Comparison of ENCODE assay signal across 13 cellular contexts in the genomic region with DNA sequence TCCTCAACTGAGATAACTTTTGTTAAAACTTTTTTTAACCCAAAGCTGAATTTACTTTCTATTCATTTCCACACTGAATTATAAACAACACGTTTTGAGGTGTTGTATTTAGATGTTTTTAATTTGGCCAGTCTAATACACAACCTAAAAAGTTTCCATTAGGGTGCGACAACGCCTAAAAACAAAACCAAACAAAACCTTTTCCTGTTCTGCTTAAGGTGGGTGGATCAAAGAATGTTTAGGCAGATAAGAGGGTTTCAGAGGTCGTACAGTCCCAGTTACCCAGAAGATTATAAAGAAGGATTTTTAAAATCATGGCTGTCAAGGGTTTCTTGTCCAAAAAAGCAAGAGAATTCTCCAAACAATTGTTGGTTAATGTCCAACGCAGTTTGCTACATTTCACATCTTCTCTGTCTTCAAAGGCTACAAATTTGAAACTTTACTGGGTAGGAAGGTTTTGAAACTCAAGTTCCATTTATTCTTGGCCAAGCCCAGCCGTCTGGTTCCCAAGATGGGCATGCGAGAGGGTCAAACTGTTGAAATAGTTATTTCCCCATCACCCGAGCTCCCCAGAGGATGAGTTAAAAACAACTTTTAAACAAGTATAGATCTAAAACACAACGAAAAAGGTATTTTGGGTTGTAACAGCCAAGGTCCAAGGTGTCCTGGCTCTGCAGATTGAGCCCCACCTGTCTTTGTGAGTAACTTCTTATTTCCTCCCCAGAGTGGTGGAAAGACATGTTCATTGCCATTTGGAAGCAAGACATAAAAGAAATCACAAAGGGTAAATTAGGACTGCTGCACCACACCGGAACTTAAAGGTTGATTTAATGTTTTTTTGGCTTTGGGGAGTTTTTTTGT.
A peak's percentile ranks its signal among the peaks of the same experiment; 100 is the strongest.
DNase-seq lines count a peak whose midpoint lies in the region; ATAC-seq and TF ChIP-seq lines count a peak whose summit lies in the region.
"Had no signal": no experiment of that assay in that cellular context is flagged by ENCODE, and none has a peak within 500 bp of the region (broad histone marks: within the 10 kb centered on the region; RNA-seq: fewer than 3 reads in every experiment).

No MANE protein-coding gene starts in this region.

- peak; percentile 31 for DNase-seq in GM06990 (ENCODE audit: extremely low read depth, insufficient read length)
- DNase-seq in activated naive CD8-positive, alpha-beta T cell treated with anti-CD3 and anti-CD28 coated beads, Interleukin-2, amount 10 ng/mL, durations not matched to agents 7 days and 5 days = no peak
- no peak for DNase-seq in GM19238 (ENCODE audit: insufficient read length, low spot score)
- no peak for DNase-seq in dermis blood vessel endothelial cell
- DNase-seq in vagina (ENCODE audit: extremely low spot score in 2 of 2) = no peak
- DNase-seq: adrenal gland, NCI-H1092, SHP77 treated with DMSO at 0.1 percent for 48 hours had no signal

- peaks cover 3% of the 10 kb centered on the region for H3K36me3 Mint-ChIP-seq in IgD-negative memory B cell
- peaks cover 6% of the 10 kb centered on the region for H3K36me3 Mint-ChIP-seq in activated naive CD8-positive, alpha-beta T cell treated with anti-CD3 and anti-CD28 coated beads, Interleukin-2, amount 10 ng/mL, durations not matched to agents 7 days and 5 days
- H3K36me3 Mint-ChIP-seq: mesothelial cell of epicardium had no signal

- TF ChIP-seq POLR2A in vagina (IDR thresholded peaks at IDR 0.05) = no peak

- no peak overlapping the region for H3K27ac ChIP-seq in vagina
- H3K27ac ChIP-seq: adrenal gland had no signal

- POLR2A ChIA-PET in activated naive CD8-positive, alpha-beta T cell treated with anti-CD3 and anti-CD28 coated beads, Interleukin-2, amount 10 ng/mL, durations not matched to agents 7 days and 5 days (lab: Charles Lee) = no interaction called here

- peak overlapping the region; percentile 93 to 95 (median 94) for H3K27ac Mint-ChIP-seq in IgD-negative memory B cell
- no peak overlapping the region for H3K27ac Mint-ChIP-seq in activated naive CD8-positive, alpha-beta T cell treated with anti-CD3 and anti-CD28 coated beads, Interleukin-2, amount 10 ng/mL, durations not matched to agents 7 days and 5 days
- H3K27ac Mint-ChIP-seq: dendritic cell treated with granulocyte-macrophage colony-stimulating factor and Interleukin-4, amounts not matched to agents 40 ng/mL and 50 ng/mL, for 4 days; mesothelial cell of epicardium had no signal

- peaks cover 0 to 4% (median 2%) of the 10 kb centered on the region in 3 donors for H3K9me3 Mint-ChIP-seq in IgD-negative memory B cell
- H3K9me3 Mint-ChIP-seq in activated naive CD8-positive, alpha-beta T cell treated with anti-CD3 and anti-CD28 coated beads, Interleukin-2, amount 10 ng/mL, durations not matched to agents 7 days and 5 days = no peaks in the 10 kb centered on the region
- H3K9me3 Mint-ChIP-seq: dendritic cell treated with granulocyte-macrophage colony-stimulating factor and Interleukin-4, amounts not matched to agents 40 ng/mL and 50 ng/mL, for 4 days; mesothelial cell of epicardium had no signal

- H3K27me3 ChIP-seq in GM06990 (replicated peaks; ENCODE audit: control insufficient read depth, insufficient read depth, low read length) = peaks cover 5% of the 10 kb centered on the region
- no peaks in the 10 kb centered on the region for H3K27me3 ChIP-seq in vagina
- H3K27me3 ChIP-seq: adrenal gland had no signal

- no peaks in the 10 kb centered on the region for H3K36me3 ChIP-seq in GM06990 (ENCODE audit: control insufficient read depth, insufficient read depth, low read length)
- H3K36me3 ChIP-seq in vagina = no peaks in the 10 kb centered on the region
- H3K36me3 ChIP-seq: adrenal gland had no signal

- peak overlapping the region; percentile 14 to 85 (median 80) for H3K4me3 Mint-ChIP-seq in IgD-negative memory B cell
- H3K4me3 Mint-ChIP-seq in activated naive CD8-positive, alpha-beta T cell treated with anti-CD3 and anti-CD28 coated beads, Interleukin-2, amount 10 ng/mL, durations not matched to agents 7 days and 5 days = peak overlapping the region; percentile 32
- H3K4me3 Mint-ChIP-seq: dendritic cell treated with granulocyte-macrophage colony-stimulating factor and Interleukin-4, amounts not matched to agents 40 ng/mL and 50 ng/mL, for 4 days; mesothelial cell of epicardium had no signal

- H3K27me3 Mint-ChIP-seq in IgD-negative memory B cell = no peaks in the 10 kb centered on the region
- no peaks in the 10 kb centered on the region for H3K27me3 Mint-ChIP-seq in activated naive CD8-positive, alpha-beta T cell treated with anti-CD3 and anti-CD28 coated beads, Interleukin-2, amount 10 ng/mL, durations not matched to agents 7 days and 5 days
- H3K27me3 Mint-ChIP-seq: dendritic cell treated with granulocyte-macrophage colony-stimulating factor and Interleukin-4, amounts not matched to agents 40 ng/mL and 50 ng/mL, for 4 days had no signal

- intact Hi-C loops in vagina (cut with DNase I) = no loop called here

- H3K4me3 ChIP-seq in GM06990 (replicated peaks; ENCODE audit: low read depth, low read length) = no peak overlapping the region
- no peak overlapping the region for H3K4me3 ChIP-seq in vagina
- H3K4me3 ChIP-seq: adrenal gland had no signal

- peaks cover 57 to 76% (median 67%) of the 10 kb centered on the region in 3 donors for H3K4me1 Mint-ChIP-seq in IgD-negative memory B cell
- H3K4me1 Mint-ChIP-seq in activated naive CD8-positive, alpha-beta T cell treated with anti-CD3 and anti-CD28 coated beads, Interleukin-2, amount 10 ng/mL, durations not matched to agents 7 days and 5 days = peaks cover 33% of the 10 kb centered on the region

- no peaks in the 10 kb centered on the region for H3K4me1 ChIP-seq in vagina

- ATAC-seq in GM18870 (IDR thresholded peaks at IDR 0.05; ENCODE audit: unreplicated experiment) (peak; percentile 45), GM18519 (IDR thresholded peaks at IDR 0.05; ENCODE audit: low FRiP score, unreplicated experiment) (no peak)
- ATAC-seq in activated naive CD8-positive, alpha-beta T cell treated with anti-CD3 and anti-CD28 coated beads, Interleukin-2, amount 10 ng/mL, durations not matched to agents 7 days and 5 days (ENCODE audit: low read depth) = peak; percentile 45

- H3K9me3 ChIP-seq in vagina = no peaks in the 10 kb centered on the region
- H3K9me3 ChIP-seq: adrenal gland had no signal

- TF ChIP-seq CTCF in GM06990 (IDR thresholded peaks at IDR 0.05; ENCODE audit: insufficient read depth, low read length, poor library complexity, severe bottlenecking) = no peak
- TF ChIP-seq CTCF in vagina (IDR thresholded peaks at IDR 0.05) = no peak
